ENCODE assay signal across 1 cellular context in genomic region chr12:124738636-124739467, GRCh38.
TF ChIP-seq lines count a peak whose summit lies in the region.

No MANE protein-coding gene starts in this region.

TF ChIP-seq in HepG2, 621 proteins besides CTCF, POLR2A, EP300 and RAD21 (continued from another document and continues in another):
- TF ChIP-seq HBP1 (CRISPR knock-in tag; IDR thresholded peaks at IDR 0.05; ENCODE audit: low read depth) (no peak), PHF21A (CRISPR knock-in tag; IDR thresholded peaks at IDR 0.05) (0 out of 2 replicates have a peak, but pooled peaks have one; percentile 29), TEAD3 (CRISPR knock-in tag; optimal IDR thresholded peaks at IDR 0.05; ENCODE audit: borderline replicate concordance) (peak; percentile 33), ZNF563 (CRISPR knock-in tag; IDR thresholded peaks at IDR 0.05) (no peak), ZSCAN12 (CRISPR knock-in tag; IDR thresholded peaks at IDR 0.05) (no peak), ZFP36L1 (CRISPR knock-in tag; IDR thresholded peaks at IDR 0.05) (no peak), SUZ12 (IDR thresholded peaks at IDR 0.05; ENCODE audit: low read depth, low read length) (no peak), KLF9 (CRISPR knock-in tag; IDR thresholded peaks at IDR 0.05; ENCODE audit: low read depth) (no peak), ZMAT5 (CRISPR knock-in tag; IDR thresholded peaks at IDR 0.05; ENCODE audit: borderline replicate concordance, low read depth) (no peak), ZNF782 (CRISPR knock-in tag; IDR thresholded peaks at IDR 0.05; ENCODE audit: borderline replicate concordance) (no peak), U2AF2 (IDR thresholded peaks at IDR 0.05; ENCODE audit: low read depth, low read length) (no peak), NFIC (IDR thresholded peaks at IDR 0.05; ENCODE audit: low read length) (no peak), TAF15 (IDR thresholded peaks at IDR 0.05; ENCODE audit: low read depth, low read length, poor library complexity, severe bottlenecking) (no peak), FOXA1 (IDR thresholded peaks at IDR 0.05) (no peak), FOXA1 (CRISPR knock-in tag; IDR thresholded peaks at IDR 0.05) (peak; percentile 46; the same call in 1 of the 2 replicates), SKI (IDR thresholded peaks at IDR 0.05; ENCODE audit: partially characterized antibody) (no peak), ZNF318 (CRISPR knock-in tag; IDR thresholded peaks at IDR 0.05) (no peak), ZMAT3 (CRISPR knock-in tag; conservative IDR thresholded peaks at IDR 0.05) (no peak), CEBPG (CRISPR knock-in tag; IDR thresholded peaks at IDR 0.05) (no peak), NFE2L2 (IDR thresholded peaks at IDR 0.05; ENCODE audit: low read length) (no peak), IRF1 (CRISPR knock-in tag; IDR thresholded peaks at IDR 0.05; ENCODE audit: low read depth) (no peak), ZBTB43 (CRISPR knock-in tag; conservative IDR thresholded peaks at IDR 0.05) (no peak), NFRKB (IDR thresholded peaks at IDR 0.05) (no peak), ZNF850 (CRISPR knock-in tag; conservative IDR thresholded peaks at IDR 0.05) (no peak), SMAD3 (CRISPR knock-in tag; IDR thresholded peaks at IDR 0.05) (no peak), KLF15 (CRISPR knock-in tag; IDR thresholded peaks at IDR 0.05; ENCODE audit: borderline replicate concordance) (no peak), ZNF530 (CRISPR knock-in tag; IDR thresholded peaks at IDR 0.05; ENCODE audit: low read depth) (no peak), PBX2 (CRISPR knock-in tag; IDR thresholded peaks at IDR 0.05) (0 out of 2 replicates have a peak, but pooled peaks have one; percentile 28), ZNF572 (CRISPR knock-in tag; IDR thresholded peaks at IDR 0.05) (no peak), ZNF768 (CRISPR knock-in tag; IDR thresholded peaks at IDR 0.05) (peak; percentile 99), ZFP37 (CRISPR knock-in tag; IDR thresholded peaks at IDR 0.05; ENCODE audit: borderline replicate concordance) (no peak), RFX1 (IDR thresholded peaks at IDR 0.05) (no peak), ZNF577 (CRISPR knock-in tag; IDR thresholded peaks at IDR 0.05; ENCODE audit: borderline replicate concordance, low read depth) (no peak), MXD1 (CRISPR knock-in tag; IDR thresholded peaks at IDR 0.05) (no peak), KLF11 (CRISPR knock-in tag; IDR thresholded peaks at IDR 0.05) (no peak), ZSCAN22 (CRISPR knock-in tag; IDR thresholded peaks at IDR 0.05) (no peak), ZNF407 (CRISPR knock-in tag; IDR thresholded peaks at IDR 0.05; ENCODE audit: not compliant biosample characterization) (no peak), ZNF101 (CRISPR knock-in tag; IDR thresholded peaks at IDR 0.05; ENCODE audit: borderline replicate concordance, low read depth) (no peak), MIER2 (CRISPR knock-in tag; IDR thresholded peaks at IDR 0.05) (no peak), SOX6 (IDR thresholded peaks at IDR 0.05) (no peak), SOX6 (CRISPR knock-in tag; IDR thresholded peaks at IDR 0.05) (peak; percentile 51; the same call in 1 of the 2 replicates), ELF3 (CRISPR knock-in tag; IDR thresholded peaks at IDR 0.05) (0 out of 2 replicates have a peak, but pooled peaks have one; percentile 47), ZNF660 (CRISPR knock-in tag; IDR thresholded peaks at IDR 0.05; ENCODE audit: borderline replicate concordance, low read depth) (no peak)
